In the genomic region with DNA sequence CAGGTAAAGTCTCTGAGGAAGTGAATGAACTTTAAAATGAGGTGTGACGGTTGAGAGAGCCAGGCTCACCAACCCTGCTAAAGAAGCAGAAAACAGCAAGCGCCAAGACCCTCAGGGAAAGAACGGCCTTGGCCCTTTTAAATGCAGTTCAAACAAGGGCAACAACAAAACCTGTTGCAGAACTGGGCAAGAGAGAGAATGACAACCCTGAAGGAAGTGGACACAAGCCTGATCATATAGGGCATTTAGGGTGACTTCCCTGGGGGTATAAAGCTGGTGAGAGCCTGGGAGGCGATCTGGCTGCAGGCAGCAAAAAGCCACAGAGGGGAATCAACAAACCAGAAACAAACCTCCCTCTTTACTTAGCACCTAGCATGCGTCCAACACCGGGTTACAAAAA, we compare ENCODE assay signal across 1 cellular context.
TF ChIP-seq lines count a peak whose summit lies in the region.

No MANE protein-coding gene starts in this region.

TF ChIP-seq in HEK293, 187 proteins besides CTCF, POLR2A, EP300 and RAD21 (continued from another document):
- TF ChIP-seq, protein P1, sequence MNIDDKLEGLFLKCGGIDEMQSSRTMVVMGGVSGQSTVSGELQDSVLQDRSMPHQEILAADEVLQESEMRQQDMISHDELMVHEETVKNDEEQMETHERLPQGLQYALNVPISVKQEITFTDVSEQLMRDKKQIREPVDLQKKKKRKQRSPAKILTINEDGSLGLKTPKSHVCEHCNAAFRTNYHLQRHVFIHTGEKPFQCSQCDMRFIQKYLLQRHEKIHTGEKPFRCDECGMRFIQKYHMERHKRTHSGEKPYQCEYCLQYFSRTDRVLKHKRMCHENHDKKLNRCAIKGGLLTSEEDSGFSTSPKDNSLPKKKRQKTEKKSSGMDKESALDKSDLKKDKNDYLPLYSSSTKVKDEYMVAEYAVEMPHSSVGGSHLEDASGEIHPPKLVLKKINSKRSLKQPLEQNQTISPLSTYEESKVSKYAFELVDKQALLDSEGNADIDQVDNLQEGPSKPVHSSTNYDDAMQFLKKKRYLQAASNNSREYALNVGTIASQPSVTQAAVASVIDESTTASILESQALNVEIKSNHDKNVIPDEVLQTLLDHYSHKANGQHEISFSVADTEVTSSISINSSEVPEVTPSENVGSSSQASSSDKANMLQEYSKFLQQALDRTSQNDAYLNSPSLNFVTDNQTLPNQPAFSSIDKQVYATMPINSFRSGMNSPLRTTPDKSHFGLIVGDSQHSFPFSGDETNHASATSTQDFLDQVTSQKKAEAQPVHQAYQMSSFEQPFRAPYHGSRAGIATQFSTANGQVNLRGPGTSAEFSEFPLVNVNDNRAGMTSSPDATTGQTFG (tag by site-specific recombination; IDR thresholded peaks at IDR 0.05; ENCODE audit: borderline replicate concordance) = no peak
- no peak for TF ChIP-seq ZNF174 (tag by site-specific recombination; IDR thresholded peaks at IDR 0.05)
- no peak for TF ChIP-seq ZNF664 (tag by site-specific recombination; IDR thresholded peaks at IDR 0.05)
- TF ChIP-seq ELK4 (IDR thresholded peaks at IDR 0.05; ENCODE audit: borderline replicate concordance, low read depth, low read length) = no peak
- no peak for TF ChIP-seq ZNF521 (tag by site-specific recombination; IDR thresholded peaks at IDR 0.05)
- no peak for TF ChIP-seq TCF7L2 (IDR thresholded peaks at IDR 0.05; ENCODE audit: borderline replicate concordance, low read depth, low read length)
- no peak for TF ChIP-seq SALL2 (tag by site-specific recombination; IDR thresholded peaks at IDR 0.05; ENCODE audit: borderline replicate concordance)
- TF ChIP-seq ZNF121 (tag by site-specific recombination; IDR thresholded peaks at IDR 0.05) = no peak
- no peak for TF ChIP-seq ZNF600 (tag by site-specific recombination; IDR thresholded peaks at IDR 0.05)
- no peak for TF ChIP-seq ATF2 (tag by site-specific recombination; IDR thresholded peaks at IDR 0.05; ENCODE audit: low read depth)
- TF ChIP-seq ZFHX2 (tag by site-specific recombination; conservative IDR thresholded peaks at IDR 0.05) = no peak
